In genomic region chr1:7517611-7518330, GRCh38 we compare ENCODE assay signal across 28 cellular contexts.
"Had no signal": no experiment of that assay in that cellular context is flagged by ENCODE, and none has a peak within 500 bp of the region (broad histone marks: within the 10 kb centered on the region; RNA-seq: fewer than 3 reads in every experiment).

No MANE protein-coding gene starts in this region.

- H3K4me1 Mint-ChIP-seq: activated naive CD8-positive, alpha-beta T cell treated with anti-CD3 and anti-CD28 coated beads for 36 hours; central memory CD8-positive, alpha-beta T cell; endodermal cell; mesothelial cell of epicardium; naive thymus-derived CD8-positive, alpha-beta T cell; stimulated activated naive B cell treated with anti-CD40 and anti-IgM and Interleukin-4, amounts not matched to agents 10 μg/mL and 1 μg/mL and 100 μg/mL, for 72 hours had no signal

- H3K9me3 ChIP-seq: esophagus muscularis mucosa, stomach, thyroid gland, upper lobe of left lung, vagina had no signal

- H3K27ac Mint-ChIP-seq: activated naive CD4-positive, alpha-beta T cell treated with anti-CD3 and anti-CD28 coated beads for 36 hours; activated naive CD8-positive, alpha-beta T cell treated with anti-CD3 and anti-CD28 coated beads for 36 hours; activated T-helper 1 cell treated with anti-CD3 and anti-CD28 coated beads, Interleukin-12 subunit alpha, Interleukin-12 subunit beta, Interleukin-2, Interleukin-4 antibody, amounts not matched to agents 30 ng/mL and 10 ng/mL and 1 ng/mL, durations not matched to agents 14 hours and 24 hours and 36 hours; dendritic cell treated with granulocyte-macrophage colony-stimulating factor and Interleukin-4, amounts not matched to agents 40 ng/mL and 50 ng/mL, for 4 days; endodermal cell; mesothelial cell of epicardium; naive thymus-derived CD8-positive, alpha-beta T cell; stimulated activated naive B cell treated with anti-CD40 and anti-IgM and Interleukin-4, amounts not matched to agents 10 μg/mL and 1 μg/mL and 100 μg/mL, for 72 hours; T-helper 1 cell treated with Interleukin-12 subunit alpha and Interleukin-12 subunit beta and Interleukin-4 antibody, amounts not matched to agents 30 μg/mL and 1 μg/mL, for 36 hours had no signal

- H3K27ac ChIP-seq: esophagus muscularis mucosa, foreskin keratinocyte, stomach, thyroid gland, upper lobe of left lung, vagina, WERI-Rb-1 had no signal

- H3K36me3 ChIP-seq: esophagus muscularis mucosa, stomach, thyroid gland, upper lobe of left lung, vagina, WERI-Rb-1 had no signal

- DNase-seq: activated CD4-positive, alpha-beta T cell treated with anti-CD3 and anti-CD28 coated beads for 48 hours; activated CD4-positive, alpha-beta T cell treated with anti-CD3 and anti-CD28 coated beads, Interleukin-2, amount 50 U/mL, for 48 hours; activated CD8-positive, alpha-beta memory T cell treated with anti-CD3 and anti-CD28 coated beads for 24 hours; activated effector memory CD4-positive, alpha-beta T cell treated with anti-CD3 and anti-CD28 coated beads, Interleukin-2, amount 50 U/mL, for 16 hours; activated naive CD4-positive, alpha-beta T cell treated with anti-CD3 and anti-CD28 coated beads for 36 hours; activated naive CD8-positive, alpha-beta T cell treated with anti-CD3 and anti-CD28 coated beads for 36 hours; endodermal cell; foreskin keratinocyte; naive thymus-derived CD8-positive, alpha-beta T cell; small intestine; stimulated activated CD4-positive, alpha-beta T cell treated with anti-CD3 and anti-CD28 coated beads, Interleukin-1b, Interleukin-23, amount 100 ng/mL, for 48 hours; stimulated activated CD4-positive, alpha-beta T cell treated with anti-CD3 and anti-CD28 coated beads, Interleukin-4, amount 100 ng/mL, for 4 hours; stimulated activated naive B cell treated with anti-CD40 and anti-IgM and Interleukin-4, amounts not matched to agents 10 μg/mL and 1 μg/mL and 100 μg/mL, for 72 hours; stomach; SW 1271; T-helper 9 cell; thyroid gland; upper lobe of left lung; WERI-Rb-1 had no signal

- H3K4me3 ChIP-seq: esophagus muscularis mucosa, stomach, thyroid gland, upper lobe of left lung, vagina had no signal

- H3K27me3 ChIP-seq: esophagus muscularis mucosa, thyroid gland, upper lobe of left lung, vagina had no signal

- H3K4me3 Mint-ChIP-seq: activated naive CD4-positive, alpha-beta T cell treated with anti-CD3 and anti-CD28 coated beads for 36 hours; activated naive CD8-positive, alpha-beta T cell treated with anti-CD3 and anti-CD28 coated beads for 36 hours; activated T-helper 1 cell treated with anti-CD3 and anti-CD28 coated beads, Interleukin-12 subunit alpha, Interleukin-12 subunit beta, Interleukin-2, Interleukin-4 antibody, amounts not matched to agents 30 ng/mL and 10 ng/mL and 1 ng/mL, durations not matched to agents 14 hours and 24 hours and 36 hours; central memory CD8-positive, alpha-beta T cell; dendritic cell treated with granulocyte-macrophage colony-stimulating factor and Interleukin-4, amounts not matched to agents 40 ng/mL and 50 ng/mL, for 4 days; endodermal cell; mesothelial cell of epicardium; naive thymus-derived CD8-positive, alpha-beta T cell; stimulated activated naive B cell treated with anti-CD40 and anti-IgM and Interleukin-4, amounts not matched to agents 10 μg/mL and 1 μg/mL and 100 μg/mL, for 72 hours; T-helper 1 cell treated with Interleukin-12 subunit alpha and Interleukin-12 subunit beta and Interleukin-4 antibody, amounts not matched to agents 30 μg/mL and 1 μg/mL, for 36 hours had no signal

- H3K4me1 ChIP-seq: foreskin keratinocyte, stomach, upper lobe of left lung, vagina had no signal

- H3K36me3 Mint-ChIP-seq: activated naive CD8-positive, alpha-beta T cell treated with anti-CD3 and anti-CD28 coated beads for 36 hours; mesothelial cell of epicardium; naive thymus-derived CD8-positive, alpha-beta T cell; stimulated activated naive B cell treated with anti-CD40 and anti-IgM and Interleukin-4, amounts not matched to agents 10 μg/mL and 1 μg/mL and 100 μg/mL, for 72 hours had no signal

- H3K9me3 Mint-ChIP-seq: activated naive CD4-positive, alpha-beta T cell treated with anti-CD3 and anti-CD28 coated beads for 36 hours; activated naive CD8-positive, alpha-beta T cell treated with anti-CD3 and anti-CD28 coated beads for 36 hours; central memory CD8-positive, alpha-beta T cell; dendritic cell treated with granulocyte-macrophage colony-stimulating factor and Interleukin-4, amounts not matched to agents 40 ng/mL and 50 ng/mL, for 4 days; naive thymus-derived CD8-positive, alpha-beta T cell; T-helper 1 cell treated with Interleukin-12 subunit alpha and Interleukin-12 subunit beta and Interleukin-4 antibody, amounts not matched to agents 30 μg/mL and 1 μg/mL, for 36 hours had no signal

- ATAC-seq: activated CD4-positive, CD25-positive, alpha-beta regulatory T cell treated with anti-CD3 and anti-CD28 coated beads, Interleukin-2, amount 50 U/mL, for 24 hours; naive thymus-derived CD8-positive, alpha-beta T cell; sciatic nerve; stimulated activated naive B cell treated with anti-CD40 and anti-IgM and Interleukin-4, amounts not matched to agents 10 μg/mL and 1 μg/mL and 100 μg/mL, for 72 hours had no signal
